Comparison of ENCODE assay signal across 3 cellular contexts in genomic region chr9:68699625-68700024, GRCh38. TPM values are rescaled to one million over a fixed set of nuclear protein-coding genes. Genes with fewer than 3 reads are reported as not detected.
"Had no signal": no experiment of that assay in that cellular context is flagged by ENCODE, and none has a peak within 500 bp of the region (broad histone marks: within the 10 kb centered on the region; RNA-seq: fewer than 3 reads in every experiment).

No MANE protein-coding gene starts in this region.

RNA-seq across cellular contexts. Expression of gene PIP5K1B, which starts 5.4 kb away (rescaled TPM):
- polyA plus RNA-seq: immature natural killer cell, keratinocyte, mammary epithelial cell had no signal
